In genomic region chr16:29707160-29707559, GRCh38 we compare ENCODE assay signal across 6 cellular contexts. TPM values are rescaled to one million over a fixed set of nuclear protein-coding genes. Genes with fewer than 3 reads are reported as not detected.
DNase-seq lines count a peak whose midpoint lies in the region; ATAC-seq, FAIRE-seq and TF ChIP-seq lines count a peak whose summit lies in the region.
"Not testable (repeated sequence)": the region's sequence is repeated elsewhere in the genome, so short reads cannot be mapped to it uniquely, and the experiment has no call there.
"Had no signal": no experiment of that assay in that cellular context is flagged by ENCODE, and none has a peak within 500 bp of the region (broad histone marks: within the 10 kb centered on the region; RNA-seq: fewer than 3 reads in every experiment).

No MANE protein-coding gene starts in this region.

- DNase-seq in A549 (ENCODE audit: low read depth in 1 of 2, low spot score in 1 of 2) = not testable (repeated sequence)
- DNase-seq in kidney glomerular epithelial cell (lab: John Stamatoyannopoulos, UW) = peak; percentile 66

- H3K4me2 ChIP-seq in A549 = not testable (repeated sequence)
- peak overlapping the region in 6 of 11 experiments; percentile 23 to 59 (median 31); a peak in 10 of 22 replicates for H3K4me2 ChIP-seq in BLaER1 treated with 17β-estradiol and CSF1 and Interleukin-3, amounts not matched to agents 10 nM and 100 nM
- H3K4me2 ChIP-seq in OCI-LY3 (ENCODE audit: low read length) = peak overlapping the region; percentile 48

- not testable (repeated sequence) for H3K4me1 ChIP-seq in A549; HEK293 (ENCODE audit: control insufficient read depth, insufficient read depth, low read length)
- peaks cover 35 to 98% (median 92%) of the 10 kb centered on the region in 10 experiments for H3K4me1 ChIP-seq in BLaER1 treated with 17β-estradiol and CSF1 and Interleukin-3, amounts not matched to agents 10 nM and 100 nM
- peaks cover 62% of the 10 kb centered on the region for H3K4me1 ChIP-seq in OCI-LY3 (ENCODE audit: low read length)

- not testable (repeated sequence) for FAIRE-seq in A549 (lab: Jason Lieb, UNC)

- H4K20me1 ChIP-seq in BLaER1 treated with 17β-estradiol and CSF1 and Interleukin-3, amounts not matched to agents 10 nM and 100 nM; OCI-LY3 (ENCODE audit: insufficient read depth, low read length): not testable (repeated sequence)

- not testable (repeated sequence) for H3K9ac ChIP-seq in BLaER1 treated with 17β-estradiol and CSF1 and Interleukin-3, amounts not matched to agents 10 nM and 100 nM; OCI-LY3 (ENCODE audit: low read length)

- H3K4me3 ChIP-seq in A549; BLaER1 treated with 17β-estradiol and CSF1 and Interleukin-3, amounts not matched to agents 10 nM and 100 nM; HEK293 (ENCODE audit: low read depth, low read length); OCI-LY3 (ENCODE audit: low read length): not testable (repeated sequence)

- TF ChIP-seq RAD21 in A549 (conservative IDR thresholded peaks at IDR 0.05 in 1 of 2, IDR thresholded peaks at IDR 0.05 in 1 of 2) = not testable (repeated sequence)

- not testable (repeated sequence) for H3K27me3 ChIP-seq in BLaER1 treated with 17β-estradiol and CSF1 and Interleukin-3, amounts not matched to agents 10 nM and 100 nM; OCI-LY3 (ENCODE audit: low read depth, low read length)

- H3K36me3 ChIP-seq in BLaER1 treated with 17β-estradiol and CSF1 and Interleukin-3, amounts not matched to agents 10 nM and 100 nM; HEK293 (ENCODE audit: control insufficient read depth in 2 of 2, insufficient read depth in 1 of 2, low read length in 2 of 2); OCI-LY3 (replicated peaks; ENCODE audit: low read depth, low read length): not testable (repeated sequence)

- not testable (repeated sequence) for H3K27ac ChIP-seq in A549; HEK293 (ENCODE audit: extremely low read depth, low read depth, low read length)
- H3K27ac ChIP-seq in BLaER1 treated with 17β-estradiol and CSF1 and Interleukin-3, amounts not matched to agents 10 nM and 100 nM = peak overlapping the region in 1 of 11 experiments; percentile 38; a peak in 2 of 22 replicates
- H3K27ac ChIP-seq in OCI-LY3 (ENCODE audit: low read length) = peak overlapping the region; percentile 95

- not testable (repeated sequence) for H3K9me3 ChIP-seq in A549; HEK293 (ENCODE audit: control insufficient read depth, insufficient read depth, low read depth, low read length); OCI-LY3 (ENCODE audit: insufficient read depth, low read length)
- H3K9me3 ChIP-seq in BLaER1 treated with 17β-estradiol and CSF1 and Interleukin-3, amounts not matched to agents 10 nM and 100 nM (replicated peaks in 1 of 11) = peaks cover 0 to 11% (median 0%) of the 10 kb centered on the region in 11 experiments; a peak in 5 of 22 replicates

- ATAC-seq in A549 = not testable (repeated sequence)

- TF ChIP-seq EP300 in A549 (IDR thresholded peaks at IDR 0.05) = not testable (repeated sequence)

- 93% methylated on average over 1 of the region's 1 CpG for WGBS in A549 (ENCODE audit: missing lambda C conversion rate)

- not testable (repeated sequence) for H2AFZ ChIP-seq in OCI-LY3 (ENCODE audit: low read depth, low read length)

- CTCF ChIA-PET in A549 (lab: Yijun Ruan, JAX) = interaction anchor here (1.3 to 2.9 kb wide), 3 partner anchors 10 to 17 kb away, joined by 3 to 7 read pairs (median 7); no protein-coding TSS in a partner anchor
- CTCF ChIA-PET in HEK293 (lab: Yijun Ruan, JAX) = not testable (repeated sequence)

- TF ChIP-seq POLR2A in A549 (IDR thresholded peaks at IDR 0.05; ENCODE audit: low read length) = not testable (repeated sequence)

- not testable (repeated sequence) for TF ChIP-seq CTCF in A549 (IDR thresholded peaks at IDR 0.05); HEK293 (tag by site-specific recombination; IDR thresholded peaks at IDR 0.05); OCI-LY3 (IDR thresholded peaks at IDR 0.05; ENCODE audit: low read depth, low read length)

- POLR2A ChIA-PET in A549 (lab: Yijun Ruan, JAX); HEK293 (lab: Yijun Ruan, JAX): not testable (repeated sequence)

- H3K79me2 ChIP-seq in OCI-LY3 (ENCODE audit: low read length) = not testable (repeated sequence)

TF ChIP-seq in A549, 52 proteins besides CTCF, POLR2A, EP300 and RAD21:
- TF ChIP-seq ZC3H11A (IDR thresholded peaks at IDR 0.05) = peak; percentile 75
TF ChIP-seq in A549: peak in this region for 1; not testable (repeated sequence) for 51.

TF ChIP-seq in HEK293, 187 proteins besides CTCF, POLR2A, EP300 and RAD21 (continues in another document):
- TF ChIP-seq ZNF664 (tag by site-specific recombination; IDR thresholded peaks at IDR 0.05) (peak; percentile 45; the same call in 1 of the 2 replicates), ZNF426 (tag by site-specific recombination; IDR thresholded peaks at IDR 0.05) (peak; percentile 60), ZNF555 (tag by site-specific recombination; conservative IDR thresholded peaks at IDR 0.05) (peak; percentile 45), ZNF140 (tag by site-specific recombination; IDR thresholded peaks at IDR 0.05) (0 out of 2 replicates have a peak, but pooled peaks have one; percentile 21), ZBTB8A (tag by site-specific recombination; IDR thresholded peaks at IDR 0.05) (0 out of 2 replicates have a peak, but pooled peaks have one; percentile 44), ZNF433 (tag by site-specific recombination; IDR thresholded peaks at IDR 0.05; ENCODE audit: low read depth) (0 out of 2 replicates have a peak, but pooled peaks have one; percentile 38), ZNF560 (tag by site-specific recombination; IDR thresholded peaks at IDR 0.05; ENCODE audit: borderline replicate concordance) (0 out of 2 replicates have a peak, but pooled peaks have one; percentile 50)
- TF ChIP-seq, protein P1, sequence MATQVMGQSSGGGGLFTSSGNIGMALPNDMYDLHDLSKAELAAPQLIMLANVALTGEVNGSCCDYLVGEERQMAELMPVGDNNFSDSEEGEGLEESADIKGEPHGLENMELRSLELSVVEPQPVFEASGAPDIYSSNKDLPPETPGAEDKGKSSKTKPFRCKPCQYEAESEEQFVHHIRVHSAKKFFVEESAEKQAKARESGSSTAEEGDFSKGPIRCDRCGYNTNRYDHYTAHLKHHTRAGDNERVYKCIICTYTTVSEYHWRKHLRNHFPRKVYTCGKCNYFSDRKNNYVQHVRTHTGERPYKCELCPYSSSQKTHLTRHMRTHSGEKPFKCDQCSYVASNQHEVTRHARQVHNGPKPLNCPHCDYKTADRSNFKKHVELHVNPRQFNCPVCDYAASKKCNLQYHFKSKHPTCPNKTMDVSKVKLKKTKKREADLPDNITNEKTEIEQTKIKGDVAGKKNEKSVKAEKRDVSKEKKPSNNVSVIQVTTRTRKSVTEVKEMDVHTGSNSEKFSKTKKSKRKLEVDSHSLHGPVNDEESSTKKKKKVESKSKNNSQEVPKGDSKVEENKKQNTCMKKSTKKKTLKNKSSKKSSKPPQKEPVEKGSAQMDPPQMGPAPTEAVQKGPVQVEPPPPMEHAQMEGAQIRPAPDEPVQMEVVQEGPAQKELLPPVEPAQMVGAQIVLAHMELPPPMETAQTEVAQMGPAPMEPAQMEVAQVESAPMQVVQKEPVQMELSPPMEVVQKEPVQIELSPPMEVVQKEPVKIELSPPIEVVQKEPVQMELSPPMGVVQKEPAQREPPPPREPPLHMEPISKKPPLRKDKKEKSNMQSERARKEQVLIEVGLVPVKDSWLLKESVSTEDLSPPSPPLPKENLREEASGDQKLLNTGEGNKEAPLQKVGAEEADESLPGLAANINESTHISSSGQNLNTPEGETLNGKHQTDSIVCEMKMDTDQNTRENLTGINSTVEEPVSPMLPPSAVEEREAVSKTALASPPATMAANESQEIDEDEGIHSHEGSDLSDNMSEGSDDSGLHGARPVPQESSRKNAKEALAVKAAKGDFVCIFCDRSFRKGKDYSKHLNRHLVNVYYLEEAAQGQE (tag by site-specific recombination; IDR thresholded peaks at IDR 0.05) = peak; percentile 50; the same call in 1 of the 2 replicates

RNA-seq across cellular contexts. Expression of gene QPRT, which starts 28.2 kb away (rescaled TPM):
- polyA plus RNA-seq in A549 (2011; rRNA removed) (1.9 and 2.1 TPM in 2 replicates), A549 (2017; fragmentation: RNase III; extraction: RNeasy Plus Mini Kit Qiagen cat#74134 plus additional on column Dnase treatment) (1.4 to 2.2 TPM (median 1.7 TPM) in 3 replicates)
- 0.95 and 1.7 TPM in 2 replicates for polyA plus RNA-seq in A549 (2012; cell fraction: cytosol; rRNA removed)
- polyA plus RNA-seq in A549 (2012; cell fraction: nucleus; rRNA removed) = 1.1 TPM in 2 replicates
- polyA minus RNA-seq in A549 (2011; rRNA and poly(A)+ RNA removed) = 1.8 and 2.1 TPM in 2 replicates

RNA-seq across cellular contexts. Expression of gene C16orf54, which starts 38.6 kb away (rescaled TPM):
- polyA plus RNA-seq in A549 (2011; rRNA removed) = not detected in 2 replicates
- not detected in 2 replicates for polyA plus RNA-seq in A549 (2012; cell fraction: cytosol; rRNA removed)
- polyA plus RNA-seq in A549 (2012; cell fraction: nucleus; rRNA removed) = not detected in 2 replicates
- not detected in 3 replicates for polyA plus RNA-seq in A549 (2017; fragmentation: RNase III; extraction: RNeasy Plus Mini Kit Qiagen cat#74134 plus additional on column Dnase treatment)
- not detected in 2 replicates for polyA minus RNA-seq in A549 (2011; rRNA and poly(A)+ RNA removed)
- polyA plus RNA-seq: AG04450 had no signal

RNA-seq across cellular contexts. Expression of gene SPN, which starts 44.1 kb away (rescaled TPM):
- polyA plus RNA-seq in A549 (2011; rRNA removed) (not detected in 2 replicates), A549 (2017; fragmentation: RNase III; extraction: RNeasy Plus Mini Kit Qiagen cat#74134 plus additional on column Dnase treatment) (0.03 TPM in 2 of 3 replicates, not detected in the other)
- polyA plus RNA-seq in A549 (2012; cell fraction: cytosol; rRNA removed) = 0.01 TPM in 1 of 2 replicates, not detected in the other
- polyA plus RNA-seq in A549 (2012; cell fraction: nucleus; rRNA removed) = 0.02 TPM in 1 of 2 replicates, not detected in the other
- polyA minus RNA-seq in A549 (2011; rRNA and poly(A)+ RNA removed) = not detected in 2 replicates
